14 cellular contexts compared by ENCODE assay signal in genomic region chr2:229141626-229142025, GRCh38.
DNase-seq lines count a peak whose midpoint lies in the region; ATAC-seq and TF ChIP-seq lines count a peak whose summit lies in the region.
"Had no signal": no experiment of that assay in that cellular context is flagged by ENCODE, and none has a peak within 500 bp of the region (broad histone marks: within the 10 kb centered on the region; RNA-seq: fewer than 3 reads in every experiment).

No MANE protein-coding gene starts in this region.

- intact Hi-C loops in gastrocnemius medialis (cut with DNase I; ENCODE audit: low total_unique reads): no loop called here

- no peak overlapping the region for H3K27ac ChIP-seq in gastrocnemius medialis

- H3K9me3 ChIP-seq in gastrocnemius medialis: no peaks in the 10 kb centered on the region
- H3K9me3 ChIP-seq: BE2C had no signal

- H3K36me3 ChIP-seq in gastrocnemius medialis: no peaks in the 10 kb centered on the region
- H3K36me3 ChIP-seq: BE2C had no signal

- no peak for TF ChIP-seq POLR2A in gastrocnemius medialis (IDR thresholded peaks at IDR 0.05)

- no peaks in the 10 kb centered on the region for H3K4me1 ChIP-seq in gastrocnemius medialis
- H3K4me1 ChIP-seq: BE2C had no signal

- ATAC-seq in GM21723 (IDR thresholded peaks at IDR 0.05; ENCODE audit: unreplicated experiment) (no peak), gastrocnemius medialis (no peak)

- DNase-seq in AG10803 (ENCODE audit: low read depth): peak; percentile 57
- peak; percentile 95 for DNase-seq in LHCN-M2 (ENCODE audit: low read depth)
- peak; percentile 57 for DNase-seq in astrocyte of the hippocampus (ENCODE audit: low read depth, low spot score)
- peak; percentile 6 for DNase-seq in kidney tubule cell (ENCODE audit: low spot score)
- DNase-seq in hippocampal formation (lab: John Stamatoyannopoulos, UW): no peak
- DNase-seq in OCI-M2 (lab: John Stamatoyannopoulos, UW; ENCODE audit: unreplicated experiment): no peak
- DNase-seq in gastrocnemius medialis: no peak
- DNase-seq: activated CD4-positive, alpha-beta T cell treated with anti-CD3 and anti-CD28 coated beads, Interleukin-2, amount 50 U/mL, for 4 hours; aorta; BE2C; DMS79; mesendoderm; NCI-H2171 treated with DMSO at 0.1 percent for 48 hours had no signal

- in situ Hi-C loops in gastrocnemius medialis (cut with MboI; ENCODE audit: low sequenced_read_pairs in 4 of 4): loop anchor here in 1 of 4 donors (25.0 kb wide), 1 partner anchor 446 kb away; no protein-coding TSS in a partner anchor

- TF ChIP-seq CTCF in AG10803 (conservative IDR thresholded peaks at IDR 0.05; ENCODE audit: low read length) (no peak), gastrocnemius medialis (IDR thresholded peaks at IDR 0.05 in 4 of 5, conservative IDR thresholded peaks at IDR 0.05 in 1 of 5) (no peak)

- no peaks in the 10 kb centered on the region for H3K27me3 ChIP-seq in gastrocnemius medialis
- H3K27me3 ChIP-seq: BE2C had no signal

- H3K4me3 ChIP-seq in AG10803 (ENCODE audit: low read length): no peak overlapping the region
- no peak overlapping the region for H3K4me3 ChIP-seq in gastrocnemius medialis

Comparison
In these comparisons a context has a peak if more than half of its experiments do, and no peak if none do; other contexts are left out.
1. DNase-seq: peak in AG10803 (single experiment), LHCN-M2 (single experiment), astrocyte of the hippocampus (single experiment) and kidney tubule cell (single experiment); none in hippocampal formation (0 of 2), OCI-M2 (single experiment) and gastrocnemius medialis (0 of 2).